14 cellular contexts compared by ENCODE assay signal in genomic region chr6:141347906-141348492, GRCh38.
DNase-seq lines count a peak whose midpoint lies in the region; ATAC-seq lines count a peak whose summit lies in the region.
"Had no signal": no experiment of that assay in that cellular context is flagged by ENCODE, and none has a peak within 500 bp of the region (broad histone marks: within the 10 kb centered on the region; RNA-seq: fewer than 3 reads in every experiment).

No MANE protein-coding gene starts in this region.

- H3K79me1 ChIP-seq in trophoblast cell (ENCODE audit: low read length): no peaks in the 10 kb centered on the region

- H3K9me3 Mint-ChIP-seq in activated T-helper 17 cell treated with anti-CD3 and anti-CD28 coated beads, Interleukin-2, amount 50 U/mL, for 72 hours: no peaks in the 10 kb centered on the region
- no peaks in the 10 kb centered on the region for H3K9me3 Mint-ChIP-seq in T-helper 2 cell treated with Interferon-gamma antibody and Interleukin-4, amounts not matched to agents 5 μg/mL and 100 μg/mL, for 36 hours

- no peak overlapping the region for H2BK120ac ChIP-seq in trophoblast cell (ENCODE audit: insufficient read depth, low read length, poor library complexity)

- no peak overlapping the region for H4K8ac ChIP-seq in trophoblast cell (ENCODE audit: low read depth, low read length)

- H3K4me3 Mint-ChIP-seq in activated T-helper 17 cell treated with anti-CD3 and anti-CD28 coated beads, Interleukin-2, amount 50 U/mL, for 72 hours: no peak overlapping the region
- H3K4me3 Mint-ChIP-seq in T-helper 2 cell treated with Interferon-gamma antibody and Interleukin-4, amounts not matched to agents 5 μg/mL and 100 μg/mL, for 36 hours: no peak overlapping the region
- H3K4me3 Mint-ChIP-seq: CD4-positive, alpha-beta memory T cell had no signal

- no peaks in the 10 kb centered on the region for H3K79me2 ChIP-seq in trophoblast cell (ENCODE audit: control insufficient read depth, insufficient read depth, low read length, poor library complexity)

- H2AFZ ChIP-seq in trophoblast cell (ENCODE audit: insufficient read depth, low read length, poor library complexity): no peak overlapping the region

- peak; percentile 22 for DNase-seq in inferior parietal cortex (ENCODE audit: extremely low spot score)
- peak; percentile 44 for DNase-seq in superior temporal gyrus (ENCODE audit: extremely low spot score)
- no peak for DNase-seq in DMS79 (lab: John Stamatoyannopoulos, UW)
- no peak for DNase-seq in trophoblast cell
- no peak for DNase-seq in T-helper 2 cell treated with Interferon-gamma antibody and Interleukin-4, amounts not matched to agents 5 μg/mL and 100 μg/mL, for 36 hours (ENCODE audit: low spot score)
- DNase-seq: C1 segment of cervical spinal cord; Calu3; CD4-positive, alpha-beta memory T cell; COR-L47; DMS53; DND-41; GOT3; HCEC 1CT had no signal

- H3K36me3 ChIP-seq in trophoblast cell (ENCODE audit: control insufficient read depth in 1 of 2, insufficient read depth in 2 of 2, low read length in 2 of 2): no peaks in the 10 kb centered on the region

- no peak overlapping the region for H2BK12ac ChIP-seq in trophoblast cell (ENCODE audit: low read length)

- ATAC-seq in activated T-helper 17 cell treated with anti-CD3 and anti-CD28 coated beads, Interleukin-2, amount 50 U/mL, for 72 hours (replicated peaks): peak; percentile 52

- no peak overlapping the region for H3K23ac ChIP-seq in trophoblast cell (ENCODE audit: low read length)

- no peak overlapping the region for H2BK5ac ChIP-seq in trophoblast cell (ENCODE audit: low read depth, low read length, poor library complexity)

- H3K4ac ChIP-seq in trophoblast cell (ENCODE audit: low read depth, low read length): no peak overlapping the region

- H3K9me3 ChIP-seq in trophoblast cell (ENCODE audit: insufficient read depth, low read depth, low read length): no peaks in the 10 kb centered on the region

- no peaks in the 10 kb centered on the region for H3K27me3 Mint-ChIP-seq in activated T-helper 17 cell treated with anti-CD3 and anti-CD28 coated beads, Interleukin-2, amount 50 U/mL, for 72 hours
- peaks cover 2% of the 10 kb centered on the region for H3K27me3 Mint-ChIP-seq in T-helper 2 cell treated with Interferon-gamma antibody and Interleukin-4, amounts not matched to agents 5 μg/mL and 100 μg/mL, for 36 hours (ENCODE audit: low read depth)

- no peak overlapping the region for H4K12ac ChIP-seq in trophoblast cell (ENCODE audit: low read depth, low read length)

- no peak overlapping the region for H3K9ac ChIP-seq in trophoblast cell (ENCODE audit: low read length)

- H3K27ac Mint-ChIP-seq in activated T-helper 17 cell treated with anti-CD3 and anti-CD28 coated beads, Interleukin-2, amount 50 U/mL, for 72 hours: no peak overlapping the region
- no peak overlapping the region for H3K27ac Mint-ChIP-seq in T-helper 2 cell treated with Interferon-gamma antibody and Interleukin-4, amounts not matched to agents 5 μg/mL and 100 μg/mL, for 36 hours
- H3K27ac Mint-ChIP-seq: CD4-positive, alpha-beta memory T cell had no signal

- H3K36me3 Mint-ChIP-seq in activated T-helper 17 cell treated with anti-CD3 and anti-CD28 coated beads, Interleukin-2, amount 50 U/mL, for 72 hours (ENCODE audit: low read depth): no peaks in the 10 kb centered on the region
- no peaks in the 10 kb centered on the region for H3K36me3 Mint-ChIP-seq in T-helper 2 cell treated with Interferon-gamma antibody and Interleukin-4, amounts not matched to agents 5 μg/mL and 100 μg/mL, for 36 hours (ENCODE audit: low read depth)
- H3K36me3 Mint-ChIP-seq: CD4-positive, alpha-beta memory T cell had no signal

- H3K4me1 Mint-ChIP-seq in activated T-helper 17 cell treated with anti-CD3 and anti-CD28 coated beads, Interleukin-2, amount 50 U/mL, for 72 hours: no peaks in the 10 kb centered on the region
- no peaks in the 10 kb centered on the region for H3K4me1 Mint-ChIP-seq in T-helper 2 cell treated with Interferon-gamma antibody and Interleukin-4, amounts not matched to agents 5 μg/mL and 100 μg/mL, for 36 hours (ENCODE audit: low read depth)
- H3K4me1 Mint-ChIP-seq: CD4-positive, alpha-beta memory T cell had no signal

- H3K4me2 ChIP-seq in trophoblast cell (ENCODE audit: low read length): no peak overlapping the region

- H4K91ac ChIP-seq in trophoblast cell (ENCODE audit: low read depth, low read length): no peak overlapping the region

- no peaks in the 10 kb centered on the region for H3K4me1 ChIP-seq in trophoblast cell (ENCODE audit: control insufficient read depth in 1 of 2, insufficient read depth in 2 of 2, low read length in 2 of 2)

- no peak overlapping the region for H3K18ac ChIP-seq in trophoblast cell (ENCODE audit: low read length)

- H3K14ac ChIP-seq in trophoblast cell (ENCODE audit: low read length): no peak overlapping the region

- no peak overlapping the region for H3K4me3 ChIP-seq in trophoblast cell (ENCODE audit: low read depth, low read length)

- no peak overlapping the region for H2AK5ac ChIP-seq in trophoblast cell (ENCODE audit: low read length)

- no CpG with 5 or more reads among the region's 3 CpGs for WGBS in trophoblast cell (ENCODE audit: extremely low coverage, insufficient coverage, insufficient read length)

- no peaks in the 10 kb centered on the region for H3K27me3 ChIP-seq in trophoblast cell (ENCODE audit: insufficient read depth, low read length)

- no peak overlapping the region for H3K27ac ChIP-seq in trophoblast cell (ENCODE audit: low read depth, low read length)

Comparison
In these comparisons a context has a peak if more than half of its experiments do, and no peak if none do; other contexts are left out.
1. DNase-seq: peak in inferior parietal cortex (single experiment) and superior temporal gyrus (single experiment); none in DMS79 (single experiment), trophoblast cell (0 of 2) and T-helper 2 cell treated with Interferon-gamma antibody and Interleukin-4, amounts not matched to agents 5 μg/mL and 100 μg/mL, for 36 hours (single experiment).